9 cellular contexts compared by ENCODE assay signal in genomic region chr10:5944389-5945202, GRCh38. TPM values are rescaled to one million over a fixed set of nuclear protein-coding genes. Genes with fewer than 3 reads are reported as not detected.
DNase-seq lines count a peak whose midpoint lies in the region; ATAC-seq, FAIRE-seq and TF ChIP-seq lines count a peak whose summit lies in the region.
"Had no signal": no experiment of that assay in that cellular context is flagged by ENCODE, and none has a peak within 500 bp of the region (broad histone marks: within the 10 kb centered on the region; RNA-seq: fewer than 3 reads in every experiment).

No MANE protein-coding gene starts in this region.

- intact Hi-C loops in natural killer cell (cut with micrococcal nuclease): no loop called here

- no peak overlapping the region for H3K27ac Mint-ChIP-seq in natural killer cell
- H3K27ac Mint-ChIP-seq in type B pancreatic cell: no peak overlapping the region

- H3K4me3 ChIP-seq in epithelial cell of esophagus (ENCODE audit: low read length): no peak overlapping the region
- H3K4me3 ChIP-seq: SK-N-MC had no signal

- H3K27me3 Mint-ChIP-seq in natural killer cell (ENCODE audit: low read depth in 2 of 2) (no peaks in the 10 kb centered on the region), type B pancreatic cell (peaks cover 12% of the 10 kb centered on the region)

- no peak for FAIRE-seq in GM12892 (lab: Jason Lieb, UNC)

- peaks cover 11 to 14% of the 10 kb centered on the region in 2 donors for H3K4me1 Mint-ChIP-seq in natural killer cell
- peaks cover 4% of the 10 kb centered on the region for H3K4me1 Mint-ChIP-seq in type B pancreatic cell (ENCODE audit: unreplicated experiment)

- no peak for TF ChIP-seq POLR2A in erythroblast (IDR thresholded peaks at IDR 0.05; ENCODE audit: low read length)
- no peak for TF ChIP-seq POLR2A in GM12892 (IDR thresholded peaks at IDR 0.05; ENCODE audit: low read depth, low read length)

- DNase-seq in AG08396 (ENCODE audit: low spot score) (peak; percentile 92), NCI-H2196 treated with DMSO at 0.1 percent for 48 hours (lab: John Stamatoyannopoulos, UW; ENCODE audit: unreplicated experiment) (peak; percentile 60), epithelial cell of esophagus (ENCODE audit: low read depth) (peak; percentile 97), natural killer cell (no peak), erythroblast (lab: John Stamatoyannopoulos, UW) (no peak), type B pancreatic cell (ENCODE audit: extremely low spot score, unreplicated experiment) (no peak), GM12892 (ENCODE audit: insufficient read length) (no peak)
- DNase-seq in effector CD4-positive, alpha-beta T cell: no peak

- H3K36me3 Mint-ChIP-seq in natural killer cell (no peaks in the 10 kb centered on the region), type B pancreatic cell (no peaks in the 10 kb centered on the region)

- H3K4me3 Mint-ChIP-seq in natural killer cell (peak overlapping the region; percentile 35), type B pancreatic cell (no peak overlapping the region)

- H3K9me3 Mint-ChIP-seq in natural killer cell: no peaks in the 10 kb centered on the region
- no peaks in the 10 kb centered on the region for H3K9me3 Mint-ChIP-seq in type B pancreatic cell

- no peak for TF ChIP-seq CTCF in epithelial cell of esophagus (IDR thresholded peaks at IDR 0.05; ENCODE audit: insufficient read depth, low read depth, low read length, missing control alignments)
- TF ChIP-seq CTCF in natural killer cell (IDR thresholded peaks at IDR 0.05): no peak
- TF ChIP-seq CTCF in type B pancreatic cell (conservative IDR thresholded peaks at IDR 0.05): no peak

- no peak for ATAC-seq in natural killer cell

RNA-seq across cellular contexts. Expression of gene IL15RA, which starts 32.7 kb away (rescaled TPM):
- total RNA-seq in natural killer cell (10 to 100 TPM; 10.7 to 11.8 (median 11.3) TPM), type B pancreatic cell (ENCODE audit: low replicate concordance) (1.4 and 3.7 TPM in 2 replicates)
- 6.9 TPM for polyA plus RNA-seq in GM12892 (2012; ENCODE audit: missing spikeins)

RNA-seq across cellular contexts. Expression of gene FBH1, which starts 54.6 kb away (rescaled TPM):
- total RNA-seq in natural killer cell: 10 to 100 TPM; 49.3 to 64.9 (median 62.7) TPM
- 73.0 TPM in 2 replicates for total RNA-seq in type B pancreatic cell (ENCODE audit: low replicate concordance)
- polyA plus RNA-seq in GM12892 (2012; ENCODE audit: missing spikeins): 36.3 TPM

RNA-seq across cellular contexts. Expression of gene ANKRD16, which starts 54.9 kb away (rescaled TPM):
- total RNA-seq in natural killer cell (1 to 10 TPM; 2.6 to 3.1 (median 3.0) TPM), type B pancreatic cell (ENCODE audit: low replicate concordance) (6.7 and 15.3 TPM in 2 replicates)
- polyA plus RNA-seq in GM12892 (2012; ENCODE audit: missing spikeins): 3.7 TPM

Comparison
In these comparisons a context has a peak if more than half of its experiments do, and no peak if none do; other contexts are left out.
1. DNase-seq: peak in AG08396 (single experiment), NCI-H2196 treated with DMSO at 0.1 percent for 48 hours (single experiment) and epithelial cell of esophagus (single experiment); none in natural killer cell (single experiment), erythroblast (0 of 2), type B pancreatic cell (single experiment), effector CD4-positive, alpha-beta T cell (single experiment) and GM12892 (single experiment).